ENCODE assay signal across 7 cellular contexts in the genomic region with DNA sequence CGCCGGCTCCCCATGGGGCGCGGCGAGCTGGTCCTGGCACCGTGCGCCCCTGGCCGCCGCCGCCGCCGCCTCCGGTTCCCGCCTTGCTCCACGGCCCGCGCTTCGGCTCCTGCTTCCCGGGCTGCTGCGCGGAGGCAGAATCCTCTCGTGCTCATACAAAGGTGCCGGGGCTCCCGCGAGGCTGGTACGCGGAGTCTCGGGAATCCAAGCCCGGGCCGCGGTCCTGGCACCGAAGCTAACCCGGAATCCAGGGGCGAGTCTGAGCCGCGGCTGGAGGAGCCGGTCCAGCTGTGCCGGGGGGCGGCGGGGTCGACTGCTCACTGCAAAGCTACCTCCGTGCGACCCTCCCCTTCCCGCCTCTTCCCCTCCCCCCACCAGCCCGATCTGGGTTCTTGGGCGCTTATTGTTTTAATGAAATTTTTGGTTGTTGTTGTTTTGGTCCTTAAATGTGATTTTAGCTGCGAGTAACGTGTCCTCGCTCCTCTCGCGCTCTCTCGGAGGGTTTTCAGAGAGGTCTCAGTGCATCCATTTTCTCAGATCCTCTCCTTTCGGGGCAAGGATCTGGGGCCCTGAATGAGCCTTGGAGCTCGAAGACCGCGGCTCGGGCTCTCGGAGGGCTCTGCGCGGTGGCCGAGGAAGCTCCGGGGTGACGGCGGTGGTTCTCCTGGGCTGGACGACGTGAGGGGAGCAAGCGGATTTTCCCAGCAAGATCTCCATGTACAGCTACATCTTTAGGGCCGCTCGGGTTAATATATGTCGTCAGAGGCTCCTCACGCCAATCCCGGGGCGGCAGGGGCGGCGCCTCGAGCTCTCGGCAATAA. TPM values are rescaled to one million over a fixed set of nuclear protein-coding genes. Genes with fewer than 3 reads are reported as not detected.
DNase-seq lines count a peak whose midpoint lies in the region; ATAC-seq and TF ChIP-seq lines count a peak whose summit lies in the region.

A gene (minus strand): TSS at position 725 of the 821 bp plus-strand sequence. CDS start 940 bp downstream, outside the sequence.

- no peaks in the 10 kb centered on the region for H3K9me2 ChIP-seq in GM23338 (ENCODE audit: insufficient read depth)

- H4K20me1 ChIP-seq in GM23338 (replicated peaks; ENCODE audit: insufficient read depth): peaks cover 33% of the 10 kb centered on the region

- CTCF ChIA-PET in naive thymus-derived CD4-positive, alpha-beta T cell (lab: Charles Lee): no interaction called here

- peak within 1 kb of the TSS; percentile 95 for H3K4me2 ChIP-seq in GM23338

- peak; percentile 69 for DNase-seq in GM23338 (ENCODE audit: low spot score)
- DNase-seq in NCI-H748 (lab: John Stamatoyannopoulos, UW; ENCODE audit: unreplicated experiment): peak; percentile 86
- DNase-seq in naive thymus-derived CD4-positive, alpha-beta T cell: no peak
- no peak for DNase-seq in inferior parietal cortex (ENCODE audit: extremely low spot score)

- H3K9me3 Mint-ChIP-seq in GM23338: peaks cover 7% of the 10 kb centered on the region; the same call in 2 of the 3 replicates
- peaks cover 0 to 79% (median 36%) of the 10 kb centered on the region in 11 donors for H3K9me3 Mint-ChIP-seq in naive thymus-derived CD4-positive, alpha-beta T cell

- POLR2A ChIA-PET in naive thymus-derived CD4-positive, alpha-beta T cell (lab: Charles Lee): no interaction called here

- H3K4me3 ChIP-seq in GM23338: peak within 1 kb of the TSS; percentile 65
- peak within 1 kb of the TSS; percentile 32 to 49 for H3K4me3 ChIP-seq in duodenal mucosa (ENCODE audit: low read depth in 1 of 2, low read length in 2 of 2)
- H3K4me3 ChIP-seq in naive thymus-derived CD4-positive, alpha-beta T cell (ENCODE audit: low read length): no peak within 1 kb of the TSS

- H3K79me2 ChIP-seq in GM23338 (replicated peaks; ENCODE audit: insufficient read depth): no peaks in the 10 kb centered on the region

- no peak for TF ChIP-seq CTCF in GM23338 (conservative IDR thresholded peaks at IDR 0.05; ENCODE audit: low read depth in 2 of 2)

- peak within 1 kb of the TSS; percentile 89 for H2AFZ ChIP-seq in GM23338

- intact Hi-C loops in naive thymus-derived CD4-positive, alpha-beta T cell (cut with micrococcal nuclease): loop anchor here in 1 of 2 donors (1.0 to 10.0 kb wide), 4 partner anchors 9 to 1715 kb away; a partner anchor contains a TSS

- no peaks in the 10 kb centered on the region for H3K36me3 ChIP-seq in GM23338 (ENCODE audit: insufficient read depth)
- H3K36me3 ChIP-seq in duodenal mucosa (ENCODE audit: control insufficient read depth in 1 of 2, insufficient read depth in 2 of 2, low read length in 2 of 2): no peaks in the 10 kb centered on the region
- no peaks in the 10 kb centered on the region for H3K36me3 ChIP-seq in naive thymus-derived CD4-positive, alpha-beta T cell (ENCODE audit: control insufficient read depth in 2 of 3, insufficient read depth in 3 of 3, low read length in 3 of 3)

- peaks cover 35% of the 10 kb centered on the region for H3F3A ChIP-seq in GM23338 (replicated peaks; ENCODE audit: low read depth)

- H3K27me3 Mint-ChIP-seq in GM23338 (ENCODE audit: insufficient read depth, low read depth, poor library complexity): peaks cover 97% of the 10 kb centered on the region
- H3K27me3 Mint-ChIP-seq in naive thymus-derived CD4-positive, alpha-beta T cell: peaks cover 88 to 91% (median 90%) of the 10 kb centered on the region in 5 donors

- H3K4me1 ChIP-seq in GM23338 (ENCODE audit: insufficient read depth): peaks cover 66% of the 10 kb centered on the region
- H3K4me1 ChIP-seq in duodenal mucosa (ENCODE audit: control insufficient read depth in 1 of 2, insufficient read depth in 2 of 2, low read length in 2 of 2): peaks cover 0 to 3% of the 10 kb centered on the region in 2 donors
- H3K4me1 ChIP-seq in naive thymus-derived CD4-positive, alpha-beta T cell (ENCODE audit: control insufficient read depth in 2 of 2, insufficient read depth in 2 of 2, low read length in 2 of 2): peaks cover 4 to 6% of the 10 kb centered on the region in 2 donors

- H3K27ac Mint-ChIP-seq in GM23338: no peak within 1 kb of the TSS
- H3K27ac Mint-ChIP-seq in naive thymus-derived CD4-positive, alpha-beta T cell: peak within 1 kb of the TSS in 4 of 9 donors; percentile 19 to 87 (median 58)

- no peaks in the 10 kb centered on the region for H3K9me3 ChIP-seq in duodenal mucosa (ENCODE audit: control insufficient read depth in 1 of 2, low read length in 2 of 2)
- peaks cover 0 to 30% (median 0%) of the 10 kb centered on the region in 3 experiments for H3K9me3 ChIP-seq in naive thymus-derived CD4-positive, alpha-beta T cell (ENCODE audit: control insufficient read depth in 2 of 3, low read length in 3 of 3)

- peaks cover 99% of the 10 kb centered on the region for H3K27me3 ChIP-seq in GM23338 (ENCODE audit: insufficient read depth)
- peaks cover 72 to 89% of the 10 kb centered on the region in 2 donors for H3K27me3 ChIP-seq in duodenal mucosa (ENCODE audit: control insufficient read depth in 1 of 2, insufficient read depth in 2 of 2, low read length in 2 of 2)
- H3K27me3 ChIP-seq in naive thymus-derived CD4-positive, alpha-beta T cell (ENCODE audit: control insufficient read depth in 2 of 2, insufficient read depth in 2 of 2, low read length in 2 of 2): peaks cover 9 to 52% of the 10 kb centered on the region in 2 donors

- ATAC-seq in GM23338 (peak; percentile 5), HG03378 (IDR thresholded peaks at IDR 0.05; ENCODE audit: unreplicated experiment) (no peak), HG03469 (IDR thresholded peaks at IDR 0.05; ENCODE audit: unreplicated experiment) (no peak)
- no peak for ATAC-seq in naive thymus-derived CD4-positive, alpha-beta T cell

- peaks cover 50% of the 10 kb centered on the region for H3K4me1 Mint-ChIP-seq in GM23338
- peaks cover 5 to 33% (median 27%) of the 10 kb centered on the region in 7 donors for H3K4me1 Mint-ChIP-seq in naive thymus-derived CD4-positive, alpha-beta T cell

- H3K27ac ChIP-seq in GM23338 (ENCODE audit: low read depth) (no peak within 1 kb of the TSS), duodenal mucosa (ENCODE audit: low read depth, low read length) (peak within 1 kb of the TSS; percentile 10)
- H3K27ac ChIP-seq in naive thymus-derived CD4-positive, alpha-beta T cell (ENCODE audit: low read depth, low read length): no peak within 1 kb of the TSS

- H3K9ac ChIP-seq in duodenal mucosa (ENCODE audit: low read depth in 1 of 2, low read length in 2 of 2): peak within 1 kb of the TSS in 1 of 2 donors; percentile 24

- peaks cover 2% of the 10 kb centered on the region; the same call in 1 of the 3 replicates for H3K36me3 Mint-ChIP-seq in GM23338 (ENCODE audit: low read depth)
- peaks cover 0 to 31% (median 6%) of the 10 kb centered on the region in 5 donors for H3K36me3 Mint-ChIP-seq in naive thymus-derived CD4-positive, alpha-beta T cell

- peak within 1 kb of the TSS; percentile 79 for H3K4me3 Mint-ChIP-seq in GM23338
- H3K4me3 Mint-ChIP-seq in naive thymus-derived CD4-positive, alpha-beta T cell: peak within 1 kb of the TSS; percentile 57 to 79 (median 72)

TF ChIP-seq in GM23338, 12 proteins besides CTCF, POLR2A, EP300 and RAD21:
- TF ChIP-seq EZH2phosphoT487 (IDR thresholded peaks at IDR 0.05; ENCODE audit: unreplicated experiment): peak; percentile 85
- TF ChIP-seq CREB1 (CRISPR knock-in tag; IDR thresholded peaks at IDR 0.05; ENCODE audit: low read depth): peak; percentile 56
- TF ChIP-seq STAT1 (IDR thresholded peaks at IDR 0.05; ENCODE audit: unreplicated experiment): no peak
- TF ChIP-seq EZH2 (IDR thresholded peaks at IDR 0.05; ENCODE audit: low read depth, unreplicated experiment): peak; percentile 99

RNA-seq across cellular contexts. Expression of the gene that starts here (rescaled TPM):
- not detected in 2 replicates for total RNA-seq in GM23338 (2014; rRNA removed; shearing (Covaris generic))
- 0.15 TPM in 1 of 2 replicates, not detected in the other for polyA plus RNA-seq in GM23338 (2016; fragmentation: Nextera tagmentation; extraction: Ambion mirVana)
- not detected for total RNA-seq in naive thymus-derived CD4-positive, alpha-beta T cell
- polyA plus RNA-seq in naive thymus-derived CD4-positive, alpha-beta T cell: not detected

Comparison
In these comparisons a context has a peak if more than half of its experiments do, and no peak if none do; other contexts are left out.
1. Peak in DNase-seq, ATAC-seq, H3K4me3 ChIP-seq and H3K4me2 ChIP-seq in GM23338; RNA of the gene not detected or under 1 TPM.